In the genomic region with DNA sequence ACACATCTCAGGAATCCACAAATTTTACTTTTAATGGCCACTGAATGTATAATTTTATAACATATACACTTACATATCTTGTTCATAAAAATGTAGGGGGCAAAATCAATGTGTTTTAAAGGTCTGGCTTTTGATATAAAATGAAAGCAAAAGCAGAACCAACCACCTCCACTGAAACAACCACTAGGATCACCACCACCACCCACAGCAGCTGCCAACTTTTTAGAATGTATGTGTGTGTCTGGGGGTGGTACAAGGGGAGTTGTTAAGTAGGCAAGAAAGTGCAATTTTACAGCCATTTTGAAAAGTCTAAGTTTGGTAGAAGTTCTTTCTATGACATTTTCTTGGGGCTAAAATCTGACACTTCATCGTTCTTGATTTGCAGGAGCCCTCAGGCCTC, we compare ENCODE assay signal across 20 cellular contexts. TPM values are rescaled to one million over a fixed set of nuclear protein-coding genes. Genes with fewer than 3 reads are reported as not detected.
DNase-seq lines count a peak whose midpoint lies in the region; ATAC-seq and TF ChIP-seq lines count a peak whose summit lies in the region.
"Had no signal": no experiment of that assay in that cellular context is flagged by ENCODE, and none has a peak within 500 bp of the region (broad histone marks: within the 10 kb centered on the region; RNA-seq: fewer than 3 reads in every experiment).

No MANE protein-coding gene starts in this region.

- no peaks in the 10 kb centered on the region for H3K4me1 ChIP-seq in heart left ventricle
- H3K4me1 ChIP-seq: Caco-2, SJCRH30, upper lobe of right lung had no signal

- H3K4me3 ChIP-seq in GM12865 (ENCODE audit: low read depth, low read length) (no peak overlapping the region), heart left ventricle (no peak overlapping the region)
- H3K4me3 ChIP-seq: SJCRH30, upper lobe of right lung had no signal

- H3K27me3 ChIP-seq in heart left ventricle, result no peaks in the 10 kb centered on the region
- H3K27me3 ChIP-seq: SJCRH30, upper lobe of right lung had no signal

- intact Hi-C loops in heart left ventricle (cut with DNase I), result no loop called here

- peaks cover 0 to 4% (median 0%) of the 10 kb centered on the region in 12 donors for H3K9me3 ChIP-seq in heart left ventricle
- H3K9me3 ChIP-seq: Caco-2, SJCRH30, upper lobe of right lung had no signal

- WGBS in heart left ventricle, 4 donors, result 63 to 75% (median 68%) methylated on average over 1 of the region's 1 CpG

- no peaks in the 10 kb centered on the region for H3K36me3 ChIP-seq in heart left ventricle
- H3K36me3 ChIP-seq: SJCRH30, upper lobe of right lung had no signal

- DNase-seq in GM12865 (ENCODE audit: low read depth) (peak; percentile 61), OCI-M2 (lab: John Stamatoyannopoulos, UW; ENCODE audit: unreplicated experiment) (no peak), heart left ventricle (no peak)
- DNase-seq in activated CD8-positive, alpha-beta memory T cell treated with anti-CD3 and anti-CD28 coated beads, Interleukin-2, amount 50 U/mL, for 48 hours, result no peak
- DNase-seq: ACHN; activated naive CD4-positive, alpha-beta T cell treated with anti-CD3 and anti-CD28 coated beads for 36 hours; Caco-2; endodermal cell; foreskin melanocyte; islet precursor cell; NCI-H2081 treated with DMSO at 0.1 percent for 48 hours; NCI-H82; posterior cingulate gyrus; SJCRH30; upper lobe of right lung had no signal

- H3K27ac ChIP-seq in heart left ventricle, result no peak overlapping the region
- H3K27ac ChIP-seq: SJCRH30, upper lobe of right lung had no signal

- no peak for TF ChIP-seq CTCF in GM12865 (IDR thresholded peaks at IDR 0.05; ENCODE audit: insufficient read depth, low read depth, low read length, missing control alignments)
- no peak for TF ChIP-seq CTCF in heart left ventricle (IDR thresholded peaks at IDR 0.05)

- no peak for TF ChIP-seq POLR2A in heart left ventricle (IDR thresholded peaks at IDR 0.05)

- ATAC-seq in GM19351 (IDR thresholded peaks at IDR 0.05; ENCODE audit: unreplicated experiment), result peak; percentile 83
- ATAC-seq in HG02610 (IDR thresholded peaks at IDR 0.05; ENCODE audit: unreplicated experiment), result peak; percentile 65
- ATAC-seq in HG03469 (IDR thresholded peaks at IDR 0.05; ENCODE audit: unreplicated experiment), result peak; percentile 55
- ATAC-seq in heart left ventricle, result no peak
- ATAC-seq in HG02981 (IDR thresholded peaks at IDR 0.05; ENCODE audit: unreplicated experiment), result no peak
- ATAC-seq: upper lobe of right lung had no signal

RNA-seq across cellular contexts. Expression of a gene that starts 44.0 kb away (rescaled TPM):
- not detected for total RNA-seq in heart left ventricle
- not detected for polyA plus RNA-seq in heart left ventricle
- total RNA-seq: activated naive CD4-positive, alpha-beta T cell treated with anti-CD3 and anti-CD28 coated beads for 36 hours; Caco-2; cardiac septum; endodermal cell; SJCRH30; upper lobe of right lung had no signal

Comparison
In these comparisons a context has a peak if more than half of its experiments do, and no peak if none do; other contexts are left out.
1. ATAC-seq: peak in GM19351 (single experiment), HG02610 (single experiment) and HG03469 (single experiment); none in heart left ventricle (0 of 4) and HG02981 (single experiment).